8 cellular contexts compared by ENCODE assay signal in the genomic region with DNA sequence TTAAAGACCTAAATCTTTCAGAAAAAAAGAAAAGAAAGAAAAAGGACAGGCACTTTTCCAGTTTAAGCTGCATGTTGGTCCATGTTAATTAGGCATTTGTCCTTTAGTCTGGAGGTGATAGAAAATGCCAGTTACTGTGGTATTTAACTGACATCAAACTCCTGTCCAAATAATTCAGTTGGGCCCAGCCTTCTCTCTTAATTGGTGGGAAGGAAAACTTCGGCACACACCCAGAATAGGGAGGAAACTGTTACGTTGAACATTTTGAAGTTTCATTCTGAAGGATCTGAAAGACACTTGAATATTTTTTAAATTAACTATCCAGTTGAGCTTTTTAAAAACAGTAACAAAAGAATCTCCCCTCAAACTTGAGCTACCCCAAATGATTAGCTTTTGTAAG. TPM values are rescaled to one million over a fixed set of nuclear protein-coding genes. Genes with fewer than 3 reads are reported as not detected.
DNase-seq lines count a peak whose midpoint lies in the region; ATAC-seq and TF ChIP-seq lines count a peak whose summit lies in the region.

No MANE protein-coding gene starts in this region.

- H3K36me3 ChIP-seq in adipocyte (ENCODE audit: control insufficient read depth, insufficient read depth, low read length, severe bottlenecking) = no peaks in the 10 kb centered on the region

- ATAC-seq in GM19452 (IDR thresholded peaks at IDR 0.05; ENCODE audit: unreplicated experiment) (no peak), HG02884 (IDR thresholded peaks at IDR 0.05; ENCODE audit: unreplicated experiment) (no peak)

- H3K27me3 ChIP-seq in HL-60 (ENCODE audit: insufficient read depth, poor library complexity, severe bottlenecking) (no peaks in the 10 kb centered on the region), adipocyte (replicated peaks; ENCODE audit: control insufficient read depth, insufficient read depth, low read length) (no peaks in the 10 kb centered on the region)

- no peak overlapping the region for H3K4me3 ChIP-seq in HL-60 (replicated peaks; ENCODE audit: insufficient read depth, low read length)
- peak overlapping the region; percentile 34 for H3K4me3 ChIP-seq in adipocyte (ENCODE audit: low read length)

- H3K9me3 Mint-ChIP-seq in mesothelial cell of epicardium = no peaks in the 10 kb centered on the region

- H3K9ac ChIP-seq in adipocyte (ENCODE audit: low read length) = peak overlapping the region; percentile 71

- TF ChIP-seq CTCF in 22Rv1 (IDR thresholded peaks at IDR 0.05) (no peak), HL-60 (IDR thresholded peaks at IDR 0.05; ENCODE audit: insufficient read depth, low read length) (no peak), mesothelial cell of epicardium (IDR thresholded peaks at IDR 0.05; ENCODE audit: unreplicated experiment) (no peak)

- H3K27ac ChIP-seq in 22Rv1 (peak overlapping the region; percentile 67), HL-60 (replicated peaks) (peak overlapping the region; percentile 96)

- H3K4me1 Mint-ChIP-seq in mesothelial cell of epicardium = peaks cover 45% of the 10 kb centered on the region

- no peak overlapping the region for H3K4me3 Mint-ChIP-seq in mesothelial cell of epicardium

- H3K4me1 ChIP-seq in adipocyte (ENCODE audit: control insufficient read depth, insufficient read depth, low read length) = peaks cover 44% of the 10 kb centered on the region

- no peaks in the 10 kb centered on the region for H3K27me3 Mint-ChIP-seq in mesothelial cell of epicardium (ENCODE audit: low read depth)

- H3K27ac Mint-ChIP-seq in mesothelial cell of epicardium = peak overlapping the region; percentile 97

- DNase-seq in HL-60 (ENCODE audit: low read depth in 1 of 2, low spot score in 1 of 2) = no peak
- no peak for DNase-seq in adipocyte (ENCODE audit: low read depth)
- DNase-seq in mesothelial cell of epicardium (ENCODE audit: low spot score in 2 of 2, unreplicated experiment in 2 of 2) = no peak
- no peak for DNase-seq in GM19238 (ENCODE audit: insufficient read length, low spot score)
- DNase-seq in NCI-H2107 treated with DMSO at 0.1 percent for 48 hours (lab: John Stamatoyannopoulos, UW; ENCODE audit: unreplicated experiment) = no peak

- no peaks in the 10 kb centered on the region for H3K9me3 ChIP-seq in adipocyte (ENCODE audit: control insufficient read depth, low read length)

- no peaks in the 10 kb centered on the region for H3K36me3 Mint-ChIP-seq in mesothelial cell of epicardium

RNA-seq across cellular contexts. Expression of a gene that starts 30.4 kb away (rescaled TPM):
- total RNA-seq in mesothelial cell of epicardium = 55.4 to 63.0 TPM (median 57.5 TPM) in 3 replicates
